9 cellular contexts compared by ENCODE assay signal in the genomic region with DNA sequence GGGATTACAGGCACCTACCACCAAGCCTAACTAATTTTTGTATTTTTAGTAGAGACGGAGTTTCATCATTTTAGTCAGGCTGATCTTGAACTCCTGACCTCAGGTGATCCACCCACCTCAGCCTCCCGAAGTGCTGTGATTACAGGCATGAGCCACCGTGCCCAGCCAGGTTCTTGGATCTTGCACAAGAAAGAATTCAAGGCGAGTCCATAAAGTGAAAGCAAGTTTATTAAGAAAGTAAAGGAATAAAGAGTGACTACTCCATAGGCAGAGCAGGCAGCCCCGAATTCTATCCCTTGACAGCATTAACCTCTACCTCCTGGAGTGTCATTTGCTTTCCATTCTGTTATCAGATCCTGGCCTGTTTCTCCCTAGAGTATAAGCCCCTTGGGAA. TPM values are rescaled to one million over a fixed set of nuclear protein-coding genes. Genes with fewer than 3 reads are reported as not detected.
DNase-seq lines count a peak whose midpoint lies in the region; ATAC-seq and TF ChIP-seq lines count a peak whose summit lies in the region.
"Not testable (repeated sequence)": the region's sequence is repeated elsewhere in the genome, so short reads cannot be mapped to it uniquely, and the experiment has no call there.
"Had no signal": no experiment of that assay in that cellular context is flagged by ENCODE, and none has a peak within 500 bp of the region (broad histone marks: within the 10 kb centered on the region; RNA-seq: fewer than 3 reads in every experiment).

No MANE protein-coding gene starts in this region.

- DNase-seq in A673 (ENCODE audit: low spot score) = peak; percentile 30
- DNase-seq in HFFc6; RWPE1 (ENCODE audit: low spot score); MCF 10A (ENCODE audit: unreplicated experiment); neural progenitor cell (ENCODE audit: low spot score); suprapubic skin (ENCODE audit: low spot score in 2 of 2): not testable (repeated sequence)

- TF ChIP-seq POLR2A in suprapubic skin (IDR thresholded peaks at IDR 0.05) = not testable (repeated sequence)

- not testable (repeated sequence) for H3K4me3 ChIP-seq in A673 (ENCODE audit: low read depth, low read length, poor library complexity, severe bottlenecking); neural progenitor cell; suprapubic skin

- not testable (repeated sequence) for TF ChIP-seq CTCF in A673 (conservative IDR thresholded peaks at IDR 0.05; ENCODE audit: low read depth, low read length); HFFc6 (IDR thresholded peaks at IDR 0.05); RWPE1 (conservative IDR thresholded peaks at IDR 0.05; ENCODE audit: low read depth); MCF 10A (IDR thresholded peaks at IDR 0.05; ENCODE audit: unreplicated experiment); neural progenitor cell (IDR thresholded peaks at IDR 0.05); suprapubic skin (IDR thresholded peaks at IDR 0.05)

- not testable (repeated sequence) for H3K9me3 ChIP-seq in A673 (ENCODE audit: low read depth, low read length, poor library complexity, severe bottlenecking); neural progenitor cell (ENCODE audit: low read depth); suprapubic skin

- H3K27me3 ChIP-seq in A673 (replicated peaks; ENCODE audit: insufficient read depth, low read depth, low read length, poor library complexity); layer of hippocampus (ENCODE audit: control insufficient read depth, insufficient read depth, low read length); neural progenitor cell; suprapubic skin: not testable (repeated sequence)

- H3K27me3 Mint-ChIP-seq in HFFc6 (ENCODE audit: insufficient read depth); MCF 10A (ENCODE audit: insufficient read depth, unreplicated experiment): not testable (repeated sequence)
- peaks cover 27% of the 10 kb centered on the region for H3K27me3 Mint-ChIP-seq in neural progenitor cell (ENCODE audit: insufficient read depth, low read depth)

- peak overlapping the region; percentile 52 for H3K27ac Mint-ChIP-seq in HFFc6
- H3K27ac Mint-ChIP-seq in MCF 10A (ENCODE audit: low read depth, unreplicated experiment) = peak overlapping the region; percentile 65
- H3K27ac Mint-ChIP-seq in neural progenitor cell = peak overlapping the region; percentile 72

- WGBS in suprapubic skin = 47% methylated on average over 5 of the region's 5 CpGs

- peaks cover 30% of the 10 kb centered on the region for H3K4me1 Mint-ChIP-seq in HFFc6 (ENCODE audit: low read depth)
- peaks cover 11% of the 10 kb centered on the region for H3K4me1 Mint-ChIP-seq in MCF 10A (ENCODE audit: insufficient read depth, unreplicated experiment)
- peaks cover 35% of the 10 kb centered on the region for H3K4me1 Mint-ChIP-seq in neural progenitor cell

- not testable (repeated sequence) for H3K4me2 ChIP-seq in neural progenitor cell

- intact Hi-C loops in A673 (cut with micrococcal nuclease; ENCODE audit: unreplicated experiment); MCF 10A (cut with micrococcal nuclease): not testable (repeated sequence)

- not testable (repeated sequence) for TF ChIP-seq EP300 in suprapubic skin (IDR thresholded peaks at IDR 0.05)

- H3K36me3 Mint-ChIP-seq in HFFc6 (ENCODE audit: low read depth); MCF 10A (ENCODE audit: insufficient read depth, unreplicated experiment); neural progenitor cell: not testable (repeated sequence)

- POLR2A ChIA-PET in A673 (lab: Charles Lee; ENCODE audit: low non-redundant PET); RWPE1 (lab: Yijun Ruan, JAX; ENCODE audit: low non-redundant PET): not testable (repeated sequence)
- POLR2A ChIA-PET in MCF 10A (lab: Yijun Ruan, JAX) = interaction anchor here (0.6 kb wide), 1 partner anchor 39 kb away, joined by 5 read pairs; no protein-coding TSS in a partner anchor

- H3K4me1 ChIP-seq in A673 (ENCODE audit: insufficient read depth, low read length, poor library complexity, severe bottlenecking) (peaks cover 13% of the 10 kb centered on the region), suprapubic skin (peaks cover 38% of the 10 kb centered on the region)
- not testable (repeated sequence) for H3K4me1 ChIP-seq in neural progenitor cell

- not testable (repeated sequence) for H3K36me3 ChIP-seq in A673 (ENCODE audit: insufficient read depth, low read length, poor library complexity, severe bottlenecking); neural progenitor cell; suprapubic skin

- BruUV-seq in A673 (replicated peaks; lab: Mats Ljungman, UMichigan); MCF 10A (replicated peaks; lab: Mats Ljungman, UMichigan): not testable (repeated sequence)

- H4K20me1 ChIP-seq in neural progenitor cell (ENCODE audit: low read depth) = not testable (repeated sequence)

- H3K27ac ChIP-seq in A673 (ENCODE audit: low read depth, low read length, poor library complexity, severe bottlenecking); neural progenitor cell: not testable (repeated sequence)
- H3K27ac ChIP-seq in RWPE1 = peak overlapping the region; percentile 60
- H3K27ac ChIP-seq in layer of hippocampus (ENCODE audit: low read depth, low read length) = peak overlapping the region; percentile 4
- peak overlapping the region; percentile 47 for H3K27ac ChIP-seq in suprapubic skin

- ATAC-seq in esophagus mucosa = peak; percentile 41

- not testable (repeated sequence) for H3K9me3 Mint-ChIP-seq in HFFc6; MCF 10A (ENCODE audit: unreplicated experiment)
- H3K9me3 Mint-ChIP-seq in neural progenitor cell = peaks cover 12% of the 10 kb centered on the region

- H2AFZ ChIP-seq in neural progenitor cell (replicated peaks) = not testable (repeated sequence)

- H3K79me2 ChIP-seq in neural progenitor cell (ENCODE audit: low read depth) = not testable (repeated sequence)

- CTCF ChIA-PET in A673 (lab: Charles Lee); RWPE1 (lab: Yijun Ruan, JAX): not testable (repeated sequence)
- CTCF ChIA-PET in MCF 10A (lab: Yijun Ruan, JAX) = interaction anchor here (1.4 kb wide), 1 partner anchor 128 kb away, joined by 4 read pairs; no protein-coding TSS in a partner anchor

- not testable (repeated sequence) for H3K9ac ChIP-seq in neural progenitor cell

- H3F3A ChIP-seq in neural progenitor cell (ENCODE audit: low read depth) = not testable (repeated sequence)

- H3K4me3 Mint-ChIP-seq in HFFc6 = peak overlapping the region; percentile 46
- H3K4me3 Mint-ChIP-seq in MCF 10A (ENCODE audit: unreplicated experiment) = not testable (repeated sequence)
- H3K4me3 Mint-ChIP-seq in neural progenitor cell = peak overlapping the region; percentile 33

RNA-seq across cellular contexts. Expression of a gene that starts 44.1 kb away (rescaled TPM):
- total RNA-seq in A673 (2021) (8.7 and 10.0 TPM in 2 replicates), MCF 10A (2022) (28.7 and 29.3 TPM in 2 replicates), esophagus mucosa (9.0 TPM), neural progenitor cell (ENCODE audit: low replicate concordance) (9.1 and 11.9 TPM in 2 replicates), suprapubic skin (10 to 100 TPM; 17.9 to 29.3 (median 23.2) TPM)
- 10 to 100 TPM; 34.9 to 48.1 (median 40.3) TPM for total RNA-seq in HFFc6 (2021; fragmentation: NEBNext Ultra II Directional; extraction: Animal tissue kit (Norgen Biotek cat#: 25700))
- total RNA-seq: CD4-positive, alpha-beta T cell had no signal
